In genomic region chr19:24033962-24034342, GRCh38 we compare ENCODE assay signal across 8 cellular contexts. TPM values are rescaled to one million over a fixed set of nuclear protein-coding genes. Genes with fewer than 3 reads are reported as not detected.
A peak's percentile ranks its signal among the peaks of the same experiment; 100 is the strongest.
DNase-seq lines count a peak whose midpoint lies in the region; ATAC-seq, FAIRE-seq and TF ChIP-seq lines count a peak whose summit lies in the region.

No MANE protein-coding gene starts in this region.

- H3K27ac ChIP-seq in Panc1 (ENCODE audit: low read length) (peak overlapping the region; percentile 83), K562 (ENCODE audit: extremely low read depth, low read depth, low read length) (peak overlapping the region; percentile 95)

- CTCF ChIA-PET in Panc1 (lab: Charles Lee) = no interaction called here
- CTCF ChIA-PET in K562 (lab: Yijun Ruan, JAX; ENCODE audit: low intra/inter-chr PET ratio) = no interaction called here

- no peak for FAIRE-seq in K562 (lab: Jason Lieb, UNC)

- no peak for TF ChIP-seq RAD21 in K562 (CRISPR knock-in tag; conservative IDR thresholded peaks at IDR 0.05 in 1 of 2, IDR thresholded peaks at IDR 0.05 in 1 of 2)

- peak overlapping the region; percentile 86 to 97 for H3K9ac ChIP-seq in K562 (ENCODE audit: insufficient read depth in 1 of 2, low read depth in 2 of 2, low read length in 2 of 2)

- no TSS peak for BruUV-seq in Panc1 (replicated peaks; lab: Mats Ljungman, UMichigan)
- BruUV-seq in K562 (replicated peaks; lab: Mats Ljungman, UMichigan) = no TSS peak

- ATAC-seq in GM18909 (IDR thresholded peaks at IDR 0.05; ENCODE audit: poor library complexity, unreplicated experiment) (peak; percentile 28), HG03159 (IDR thresholded peaks at IDR 0.05; ENCODE audit: unreplicated experiment) (peak; percentile 30), Panc1 (peak; percentile 42), K562 (peak; percentile 49)

- peak; percentile 25 for DNase-seq in CD1c-positive myeloid dendritic cell (ENCODE audit: extremely low spot score)
- DNase-seq in Panc1 (ENCODE audit: low read depth, low spot score) = no peak
- peak in 2 of 4 experiments; percentile 13 to 36 for DNase-seq in K562 (ENCODE audit: extremely low read depth in 1 of 4, low spot score in 3 of 4)
- DNase-seq in renal cortical epithelial cell (ENCODE audit: low read depth) = peak; percentile 57
- no peak for DNase-seq in NOMO-1 treated with DMSO at 0.1 percent for 48 hours (lab: John Stamatoyannopoulos, UW; ENCODE audit: unreplicated experiment)

- POLR2A ChIA-PET in Panc1 (lab: Charles Lee) (interaction anchor here (0.6 to 1.0 kb wide), 2 partner anchors 25 to 618 kb away, joined by 3 to 5 read pairs; no protein-coding TSS in a partner anchor), K562 (lab: Yijun Ruan, JAX) (interaction anchor here (0.5 to 2.1 kb wide), 9 partner anchors 9 to 1663 kb away, joined by 3 to 12 read pairs (median 3); partner anchors contain the start of genes ZNF254 and ZNF681)

- no peak for TF ChIP-seq EP300 in K562 (IDR thresholded peaks at IDR 0.05; ENCODE audit: low read length)

- peak overlapping the region; percentile 97 for H2AFZ ChIP-seq in K562 (ENCODE audit: low read depth, low read length)

- WGBS in K562 (ENCODE audit: insufficient coverage, low coverage, missing lambda C conversion rate) = 1% methylated on average over 15 of the region's 15 CpGs

- no peaks in the 10 kb centered on the region for H3K27me3 ChIP-seq in Panc1 (ENCODE audit: control insufficient read depth, insufficient read depth, low read length)
- no peaks in the 10 kb centered on the region for H3K27me3 ChIP-seq in K562 (ENCODE audit: control insufficient read depth in 2 of 2, insufficient read depth in 2 of 2, low read length in 2 of 2)

- H3K9me1 ChIP-seq in K562 (ENCODE audit: control insufficient read depth, insufficient read depth, low read length) = no peaks in the 10 kb centered on the region

- no peak for TF ChIP-seq CTCF in Panc1 (IDR thresholded peaks at IDR 0.05)
- no peak for TF ChIP-seq CTCF in K562 (IDR thresholded peaks at IDR 0.05 in 2 of 3, conservative IDR thresholded peaks at IDR 0.05 in 1 of 3; ENCODE audit: insufficient read depth in 2 of 3, low read depth in 1 of 3, low read length in 3 of 3)

- TF ChIP-seq POLR2A in K562 (conservative IDR thresholded peaks at IDR 0.05) = no peak

- in situ Hi-C loops in Panc1 (cut with HindIII; ENCODE audit: low pct_unique_long_range_greater_than_20kb, low sequenced_read_pairs) = no loop called here
- in situ Hi-C loops in K562 (cut with MboI) = no loop called here

- H4K20me1 ChIP-seq in K562 (replicated peaks; ENCODE audit: control insufficient read depth, insufficient read depth, low read length) = no peaks in the 10 kb centered on the region

- intact Hi-C loops in Panc1 (cut with micrococcal nuclease; ENCODE audit: unreplicated experiment) = loop anchor here (10.0 kb wide), 1 partner anchor 119 kb away; the partner anchor contains the start of gene ZNF726
- intact Hi-C loops in K562 (cut with micrococcal nuclease) = no loop called here

- H3K4me3 ChIP-seq in Panc1 (ENCODE audit: low read depth in 2 of 2, low read length in 2 of 2) (peak overlapping the region; percentile 72 to 90), K562 (peak overlapping the region; percentile 65), iPS-11a (ENCODE audit: low read depth, low read length) (peak overlapping the region; percentile 92)

- H3K9me3 ChIP-seq in Panc1 (ENCODE audit: control insufficient read depth, insufficient read depth, low read depth, low read length) (no peaks in the 10 kb centered on the region), K562 (replicated peaks; ENCODE audit: control insufficient read depth, insufficient read depth, low read depth, low read length) (no peaks in the 10 kb centered on the region)

- H3K4me2 ChIP-seq in K562 (ENCODE audit: insufficient read depth, low read length) = peak overlapping the region; percentile 90

- 0 out of 2 replicates have a peak, but pooled peaks cover 3% of the 10 kb centered on the region for H3K4me1 ChIP-seq in Panc1 (ENCODE audit: control insufficient read depth, insufficient read depth, low read length)
- peaks cover 3 to 14% of the 10 kb centered on the region in 2 experiments; a peak in 2 of 5 replicates for H3K4me1 ChIP-seq in K562 (replicated peaks in 1 of 2; ENCODE audit: control insufficient read depth in 2 of 2, insufficient read depth in 2 of 2, low read length in 2 of 2)

- H3K36me3 ChIP-seq in Panc1 (ENCODE audit: control insufficient read depth, insufficient read depth, low read length) (peaks cover 5% of the 10 kb centered on the region; the same call in 1 of the 2 replicates), K562 (ENCODE audit: control insufficient read depth, insufficient read depth, low read length) (peaks cover 15% of the 10 kb centered on the region; the same call in 2 of the 3 replicates)

- peaks cover 37% of the 10 kb centered on the region for H3K79me2 ChIP-seq in K562 (ENCODE audit: control insufficient read depth, insufficient read depth, low read length)

TF ChIP-seq in K562, 482 proteins besides CTCF, POLR2A, EP300 and RAD21:
- TF ChIP-seq NR2C2 (CRISPR knock-in tag; IDR thresholded peaks at IDR 0.05) (no peak), NR2C2 (tag; IDR thresholded peaks at IDR 0.05) (0 out of 2 replicates have a peak, but pooled peaks have one; percentile 27), FOSL1 (tag; conservative IDR thresholded peaks at IDR 0.05) (no peak), CHD1 (IDR thresholded peaks at IDR 0.05; ENCODE audit: low read length) (peak; percentile 42), ZNF511 (CRISPR knock-in tag; IDR thresholded peaks at IDR 0.05) (0 out of 2 replicates have a peak, but pooled peaks have one; percentile 5), TFAM (CRISPR knock-in tag; conservative IDR thresholded peaks at IDR 0.05) (no peak)

RNA-seq across cellular contexts. Expression of gene ZNF254, which starts 53.0 kb away (rescaled TPM):
- total RNA-seq in Panc1 (2021; ENCODE audit: unreplicated experiment) (12.1 TPM), K562 (2014; rRNA removed) (10.8 and 11.9 TPM in 2 replicates), K562 (2014; rRNA removed; fragmentation: Illumina TruSeq; extraction: Trizol) (22.1 and 24.9 TPM in 2 replicates), K562 (2015; rRNA removed; fragmentation: Illumina TruSeq; extraction: Trizol) (19.0 and 21.2 TPM in 2 replicates), K562 (2021) (14.2 and 14.5 TPM in 2 replicates), renal cortical epithelial cell (22.6 and 34.9 TPM in 2 replicates)
- polyA plus RNA-seq in Panc1 (2012; ENCODE audit: insufficient read length) = 3.0 TPM
- total RNA-seq in K562 (2011; cell fraction: chromatin; rRNA removed; ENCODE audit: low replicate concordance) = 17.9 and 39.8 TPM in 2 replicates
- 18.7 and 22.0 TPM in 2 replicates for total RNA-seq in K562 (2011; cell fraction: nucleolus; rRNA removed)
- 23.2 and 33.5 TPM in 2 replicates for total RNA-seq in K562 (2011; cell fraction: nucleoplasm; rRNA removed)
- polyA plus RNA-seq in K562 (2011; rRNA removed) (11.2 and 14.2 TPM in 2 replicates), K562 (2014; fragmentation: Illumina TruSeq; extraction: Trizol) (14.1 and 15.3 TPM in 2 replicates), K562 (2014; fragmentation: Nextera tagmentation; extraction: Ambion mirVana) (10 to 100 TPM; 10.7 to 13.8 TPM), K562 (2014; rRNA removed) (9.0 and 10.9 TPM in 2 replicates)
- 4.7 and 7.5 TPM in 2 replicates for polyA plus RNA-seq in K562 (2011; cell fraction: cytosol; rRNA removed)
- 7.2 and 8.7 TPM in 2 replicates for polyA plus RNA-seq in K562 (2011; cell fraction: nucleus; rRNA removed)
- 7.3 and 8.1 TPM in 2 replicates for polyA plus RNA-seq in K562 (2012)
- 24.0 and 25.2 TPM in 2 replicates for polyA minus RNA-seq in K562 (2011; rRNA and poly(A)+ RNA removed)
- polyA minus RNA-seq in K562 (2011; cell fraction: cytosol; rRNA and poly(A)+ RNA removed) = 15.5 and 19.7 TPM in 2 replicates
- 18.4 and 21.9 TPM in 2 replicates for polyA minus RNA-seq in K562 (2011; cell fraction: nucleus; rRNA and poly(A)+ RNA removed)

Comparison
In these comparisons a context has a peak if more than half of its experiments do, and no peak if none do; other contexts are left out.
1. DNase-seq: peak in CD1c-positive myeloid dendritic cell (single experiment) and renal cortical epithelial cell (single experiment); none in Panc1 (single experiment) and NOMO-1 treated with DMSO at 0.1 percent for 48 hours (single experiment).
2. Peak in every context shown above with its lines, with median percentiles within 50 percentile points of each other: ATAC-seq and H3K4me3 ChIP-seq.